In the genomic region with DNA sequence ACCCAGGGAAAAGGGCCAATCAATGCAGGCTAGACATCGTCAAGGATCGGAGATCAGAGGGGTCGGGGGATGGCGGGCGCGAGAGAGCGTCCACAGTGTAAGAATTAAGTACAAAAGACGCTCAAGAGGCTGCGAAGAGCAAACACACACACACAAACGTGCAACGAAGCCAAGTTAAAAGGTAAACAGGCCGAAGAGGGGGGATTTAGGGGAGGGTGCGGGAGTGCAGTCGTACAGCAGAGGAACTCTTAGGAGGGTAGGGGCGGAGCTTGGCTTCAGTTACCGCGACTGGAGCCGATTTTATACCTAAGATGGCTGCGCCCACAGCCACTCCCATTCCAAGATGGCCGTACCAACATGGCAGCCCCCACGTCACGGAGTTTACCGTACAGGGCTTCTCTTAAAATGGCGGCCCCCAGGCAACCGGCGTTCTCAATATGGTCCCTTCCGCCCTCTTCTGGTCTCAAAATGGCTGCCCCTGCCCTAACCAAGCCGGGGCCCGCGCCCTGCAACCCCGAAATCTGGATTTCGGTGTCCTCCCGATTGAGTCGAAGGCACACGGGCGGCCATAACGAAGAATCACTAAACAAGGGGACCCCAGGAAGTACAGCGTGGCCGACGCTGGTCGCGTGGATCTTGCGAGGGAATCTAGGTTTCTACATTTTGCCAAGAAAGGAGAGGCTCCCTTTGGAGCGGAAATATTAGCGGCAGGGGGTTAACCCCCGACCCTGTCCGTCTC, we compare ENCODE assay signal across 8 cellular contexts. TPM values are rescaled to one million over a fixed set of nuclear protein-coding genes. Genes with fewer than 3 reads are reported as not detected.
DNase-seq lines count a peak whose midpoint lies in the region; ATAC-seq and TF ChIP-seq lines count a peak whose summit lies in the region.

No MANE protein-coding gene starts in this region.

- H3K4me3 ChIP-seq in OCI-LY3 (ENCODE audit: low read length) (peak overlapping the region; percentile 81), esophagus squamous epithelium (peak overlapping the region; percentile 36 to 68 (median 56))

- peak overlapping the region; percentile 92 for H3K27ac Mint-ChIP-seq in CD4-positive, alpha-beta T cell
- H3K27ac Mint-ChIP-seq in activated T-cell treated with anti-CD3 and anti-CD28 coated beads, Interleukin-2, amount 50 U/mL, for 72 hours = peak overlapping the region; percentile 93

- no peaks in the 10 kb centered on the region for H3K27me3 ChIP-seq in CD4-positive, alpha-beta T cell (ENCODE audit: control insufficient read depth, insufficient read depth, low read length)
- H3K27me3 ChIP-seq in OCI-LY3 (ENCODE audit: low read depth, low read length) (no peaks in the 10 kb centered on the region), esophagus squamous epithelium (no peaks in the 10 kb centered on the region)

- peak; percentile 93 to 98 (median 96) for DNase-seq in CD4-positive, alpha-beta T cell
- DNase-seq in HT-29 (ENCODE audit: low spot score) = peak; percentile 99
- peak; percentile 96 to 97 for DNase-seq in activated T-cell treated with anti-CD3 and anti-CD28 coated beads, Interleukin-2, amount 50 U/mL, for 72 hours
- DNase-seq in esophagus squamous epithelium (lab: John Stamatoyannopoulos, UW) = peak; percentile 94
- peak; percentile 98 for DNase-seq in myocyte (ENCODE audit: low read depth)
- DNase-seq in stimulated activated CD8-positive, alpha-beta memory T cell treated with anti-CD3 and anti-CD28 coated beads, Interleukin-7, amount 100 ng/mL, for 24 hours (ENCODE audit: low read depth) = peak; percentile 88

- peak overlapping the region; percentile 80 for H3K9ac ChIP-seq in OCI-LY3 (ENCODE audit: low read length)

- H3K27ac ChIP-seq in CD4-positive, alpha-beta T cell (ENCODE audit: low read depth, low read length) = peak overlapping the region; percentile 94
- H3K27ac ChIP-seq in OCI-LY3 (ENCODE audit: low read length) = peak overlapping the region; percentile 84
- H3K27ac ChIP-seq in esophagus squamous epithelium = peak overlapping the region; percentile 90 to 99 (median 95)

- H3K4me1 ChIP-seq in OCI-LY3 (ENCODE audit: low read length) (peaks cover 28% of the 10 kb centered on the region), esophagus squamous epithelium (peaks cover 28 to 65% (median 33%) of the 10 kb centered on the region in 3 donors)

- intact Hi-C loops in CD4-positive, alpha-beta T cell (cut with DNase I, micrococcal nuclease) = loop anchor here (1.0 to 5.0 kb wide), 6 partner anchors 18 to 148 kb away; a partner anchor contains a TSS
- intact Hi-C loops in esophagus squamous epithelium (cut with DNase I) = no loop called here

- peak; percentile 80 for ATAC-seq in CD4-positive, alpha-beta T cell (ENCODE audit: poor library complexity)
- peak; percentile 57 for ATAC-seq in GM19463 (IDR thresholded peaks at IDR 0.05; ENCODE audit: unreplicated experiment)
- peak; percentile 77 to 79 for ATAC-seq in activated T-cell treated with anti-CD3 and anti-CD28 coated beads, Interleukin-2, amount 50 U/mL, for 72 hours (replicated peaks in 1 of 2)

- peaks cover 19% of the 10 kb centered on the region for H3K79me2 ChIP-seq in OCI-LY3 (ENCODE audit: low read length)

- H3K4me1 Mint-ChIP-seq in CD4-positive, alpha-beta T cell (ENCODE audit: low read depth) = peaks cover 57% of the 10 kb centered on the region
- H3K4me1 Mint-ChIP-seq in activated T-cell treated with anti-CD3 and anti-CD28 coated beads, Interleukin-2, amount 50 U/mL, for 72 hours (ENCODE audit: low read depth) = peaks cover 75% of the 10 kb centered on the region

- no peak for TF ChIP-seq CTCF in CD4-positive, alpha-beta T cell (IDR thresholded peaks at IDR 0.05)
- no peak for TF ChIP-seq CTCF in OCI-LY3 (IDR thresholded peaks at IDR 0.05; ENCODE audit: low read depth, low read length)
- TF ChIP-seq CTCF in esophagus squamous epithelium (IDR thresholded peaks at IDR 0.05) = peak in 1 of 6 experiments; percentile 16

- H3K4me2 ChIP-seq in OCI-LY3 (ENCODE audit: low read length) = peak overlapping the region; percentile 89

- H3K36me3 ChIP-seq in OCI-LY3 (replicated peaks; ENCODE audit: low read depth, low read length) (peaks cover 65% of the 10 kb centered on the region), esophagus squamous epithelium (peaks cover 0 to 44% (median 5%) of the 10 kb centered on the region in 3 donors)

- H3K27me3 Mint-ChIP-seq in CD4-positive, alpha-beta T cell = no peaks in the 10 kb centered on the region
- H3K27me3 Mint-ChIP-seq in activated T-cell treated with anti-CD3 and anti-CD28 coated beads, Interleukin-2, amount 50 U/mL, for 72 hours (ENCODE audit: low read depth) = no peaks in the 10 kb centered on the region

- POLR2A ChIA-PET in CD4-positive, alpha-beta T cell (lab: Charles Lee) = interaction anchor here (0.7 to 9.9 kb wide), 34 partner anchors 8 to 399 kb away, joined by 3 to 165 read pairs (median 6); a partner anchor contains a TSS

- peak in 3 of 4 donors; percentile 6 to 76 (median 33) for TF ChIP-seq POLR2A in esophagus squamous epithelium (IDR thresholded peaks at IDR 0.05)

- peak overlapping the region; percentile 88 for H3K4me3 Mint-ChIP-seq in CD4-positive, alpha-beta T cell
- peak overlapping the region; percentile 89 for H3K4me3 Mint-ChIP-seq in activated T-cell treated with anti-CD3 and anti-CD28 coated beads, Interleukin-2, amount 50 U/mL, for 72 hours

- no peaks in the 10 kb centered on the region for H3K9me3 Mint-ChIP-seq in CD4-positive, alpha-beta T cell
- H3K9me3 Mint-ChIP-seq in activated T-cell treated with anti-CD3 and anti-CD28 coated beads, Interleukin-2, amount 50 U/mL, for 72 hours = no peaks in the 10 kb centered on the region

- H4K20me1 ChIP-seq in OCI-LY3 (ENCODE audit: insufficient read depth, low read length) = no peaks in the 10 kb centered on the region

- peaks cover 52% of the 10 kb centered on the region for H3K36me3 Mint-ChIP-seq in CD4-positive, alpha-beta T cell (ENCODE audit: low read depth)
- H3K36me3 Mint-ChIP-seq in activated T-cell treated with anti-CD3 and anti-CD28 coated beads, Interleukin-2, amount 50 U/mL, for 72 hours (ENCODE audit: insufficient read depth in 2 of 2) = peaks cover 0 to 17% of the 10 kb centered on the region in 2 donors

- H2AFZ ChIP-seq in OCI-LY3 (ENCODE audit: low read depth, low read length) = peak overlapping the region; percentile 63; the same call in 1 of the 2 replicates

- no peaks in the 10 kb centered on the region for H3K9me3 ChIP-seq in CD4-positive, alpha-beta T cell (ENCODE audit: control insufficient read depth, low read length)
- H3K9me3 ChIP-seq in OCI-LY3 (ENCODE audit: insufficient read depth, low read length) = no peaks in the 10 kb centered on the region
- no peaks in the 10 kb centered on the region for H3K9me3 ChIP-seq in esophagus squamous epithelium

- WGBS in esophagus squamous epithelium, 2 donors = 0 to 2% methylated on average over 30 to 33 of the region's 47 CpGs

- CTCF ChIA-PET in CD4-positive, alpha-beta T cell (lab: Charles Lee) = interaction anchor here (0.7 to 1.5 kb wide), 7 partner anchors 18 to 285 kb away, joined by 3 to 7 read pairs (median 4); a partner anchor contains a TSS

RNA-seq across cellular contexts. Expression of a gene that starts 2.0 kb away (rescaled TPM):
- not detected for total RNA-seq in CD4-positive, alpha-beta T cell
- not detected in 2 replicates for total RNA-seq in HT-29 (2014; rRNA removed; shearing (Covaris generic))
- not detected for total RNA-seq in activated T-cell treated with anti-CD3 and anti-CD28 coated beads, Interleukin-2, amount 50 U/mL, for 72 hours
- total RNA-seq in esophagus squamous epithelium (not detected), myocyte (not detected in 2 replicates)
- 0.53 TPM for polyA plus RNA-seq in myocyte (2012)

RNA-seq across cellular contexts. Expression of a gene that starts 2.2 kb away (rescaled TPM):
- 10 to 100 TPM; 17.1 to 20.0 TPM for total RNA-seq in CD4-positive, alpha-beta T cell
- total RNA-seq in HT-29 (2014; rRNA removed; shearing (Covaris generic)) = 147 and 161 TPM in 2 replicates
- 10 to 100 TPM; 38.4 to 40.7 TPM for total RNA-seq in activated T-cell treated with anti-CD3 and anti-CD28 coated beads, Interleukin-2, amount 50 U/mL, for 72 hours
- total RNA-seq in esophagus squamous epithelium (10 to 100 TPM; 25.7 to 69.4 (median 32.6) TPM), myocyte (40.8 and 49.8 TPM in 2 replicates)
- 82.1 TPM for polyA plus RNA-seq in myocyte (2012)

RNA-seq across cellular contexts. Expression of a gene that starts 17.8 kb away (rescaled TPM):
- 10 to 100 TPM; 35.2 to 37.6 TPM for total RNA-seq in CD4-positive, alpha-beta T cell
- 12.2 and 12.3 TPM in 2 replicates for total RNA-seq in HT-29 (2014; rRNA removed; shearing (Covaris generic))
- 10 to 100 TPM; 56.7 to 66.8 TPM for total RNA-seq in activated T-cell treated with anti-CD3 and anti-CD28 coated beads, Interleukin-2, amount 50 U/mL, for 72 hours
- total RNA-seq in esophagus squamous epithelium (10 to 100 TPM; 14.4 to 33.0 (median 26.4) TPM), myocyte (8.0 and 8.6 TPM in 2 replicates)
- polyA plus RNA-seq in myocyte (2012) = 46.2 TPM

RNA-seq across cellular contexts. Expression of a gene that starts 18.9 kb away (rescaled TPM):
- 1 to 10 TPM; 5.2 to 7.0 TPM for total RNA-seq in CD4-positive, alpha-beta T cell
- 32.4 and 45.5 TPM in 2 replicates for total RNA-seq in HT-29 (2014; rRNA removed; shearing (Covaris generic))
- 10 to 100 TPM; 67.3 to 68.9 TPM for total RNA-seq in activated T-cell treated with anti-CD3 and anti-CD28 coated beads, Interleukin-2, amount 50 U/mL, for 72 hours
- total RNA-seq in esophagus squamous epithelium (10 to 100 TPM in 3 of 4 donors, 1 to 10 TPM in 1; 9.6 to 21.3 (median 15.0) TPM), myocyte (19.7 and 30.9 TPM in 2 replicates)
- polyA plus RNA-seq in myocyte (2012) = 33.3 TPM

RNA-seq across cellular contexts. Expression of a gene that starts 20.1 kb away (rescaled TPM):
- total RNA-seq in CD4-positive, alpha-beta T cell = not detected
- 0.50 TPM in 1 of 2 replicates, not detected in the other for total RNA-seq in HT-29 (2014; rRNA removed; shearing (Covaris generic))
- total RNA-seq in activated T-cell treated with anti-CD3 and anti-CD28 coated beads, Interleukin-2, amount 50 U/mL, for 72 hours = under 1 TPM; 0.12 to 0.38 TPM
- total RNA-seq in esophagus squamous epithelium (10 to 100 TPM in 1 of 4 donors, 1 to 10 TPM in 2, under 1 TPM in 1; 0.27 to 12.0 (median 4.5) TPM), myocyte (195 and 219 TPM in 2 replicates)
- 24.4 TPM for polyA plus RNA-seq in myocyte (2012)

Comparison
In these comparisons a context has a peak if more than half of its experiments do, and no peak if none do; other contexts are left out.
1. Peak in every context shown above with its lines: DNase-seq, ATAC-seq, H3K4me3 ChIP-seq and H3K27ac ChIP-seq.